Comparison of ENCODE assay signal across 9 cellular contexts in the genomic region with DNA sequence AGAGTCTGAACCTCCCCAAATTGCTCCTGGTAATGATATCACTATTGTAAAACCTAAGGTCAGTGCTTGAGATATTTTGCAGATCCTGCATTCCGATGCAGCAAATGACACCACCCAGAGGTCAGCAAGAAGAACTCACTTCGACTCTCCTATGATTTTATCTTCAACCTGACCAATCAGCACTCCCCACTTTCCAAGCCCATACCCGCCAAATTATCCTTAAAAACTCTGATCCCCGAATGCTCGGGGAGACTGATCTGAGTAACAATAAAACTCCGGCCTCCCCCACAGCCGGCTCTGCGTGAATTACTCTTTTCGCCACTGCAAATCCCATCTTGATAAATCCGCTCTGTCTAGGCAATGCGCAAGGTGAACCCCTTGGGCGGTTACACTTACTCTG. TPM values are rescaled to one million over a fixed set of nuclear protein-coding genes. Genes with fewer than 3 reads are reported as not detected.
A peak's percentile ranks its signal among the peaks of the same experiment; 100 is the strongest.
DNase-seq lines count a peak whose midpoint lies in the region; ATAC-seq and TF ChIP-seq lines count a peak whose summit lies in the region.
"Had no signal": no experiment of that assay in that cellular context is flagged by ENCODE, and none has a peak within 500 bp of the region (broad histone marks: within the 10 kb centered on the region; RNA-seq: fewer than 3 reads in every experiment).

No MANE protein-coding gene starts in this region.

- H3K27ac Mint-ChIP-seq in stimulated activated naive CD8-positive, alpha-beta T cell treated with anti-CD3 and anti-CD28 coated beads, Interleukin-15, amount 100 ng/mL, for 72 hours, result no peak overlapping the region
- H3K27ac Mint-ChIP-seq: dendritic cell treated with granulocyte-macrophage colony-stimulating factor and Interleukin-4, amounts not matched to agents 40 ng/mL and 50 ng/mL, for 4 days had no signal

- no peaks in the 10 kb centered on the region for H3K27me3 ChIP-seq in SK-N-SH (ENCODE audit: insufficient read depth)

- peaks cover 55% of the 10 kb centered on the region for H3K79me2 ChIP-seq in SK-N-SH (ENCODE audit: insufficient read depth)

- no peak overlapping the region for H3K4me3 Mint-ChIP-seq in stimulated activated naive CD8-positive, alpha-beta T cell treated with anti-CD3 and anti-CD28 coated beads, Interleukin-15, amount 100 ng/mL, for 72 hours
- H3K4me3 Mint-ChIP-seq: dendritic cell treated with granulocyte-macrophage colony-stimulating factor and Interleukin-4, amounts not matched to agents 40 ng/mL and 50 ng/mL, for 4 days had no signal

- H3K4me1 ChIP-seq in SK-N-SH (ENCODE audit: control insufficient read depth in 1 of 2, insufficient read depth in 2 of 2, low read depth in 1 of 2, low read length in 1 of 2), result peaks cover 13 to 21% of the 10 kb centered on the region in 2 experiments; a peak in 3 of 4 replicates

- H3K4me3 ChIP-seq in SK-N-SH (ENCODE audit: low read depth in 2 of 2, low read length in 1 of 2) (peak overlapping the region; percentile 87 to 91), skin epidermis (peak overlapping the region; percentile 59 to 97 (median 84))

- peak overlapping the region; percentile 92 for H2AFZ ChIP-seq in SK-N-SH (ENCODE audit: low read depth)

- H3K27me3 Mint-ChIP-seq in stimulated activated naive CD8-positive, alpha-beta T cell treated with anti-CD3 and anti-CD28 coated beads, Interleukin-15, amount 100 ng/mL, for 72 hours, result no peaks in the 10 kb centered on the region
- H3K27me3 Mint-ChIP-seq: dendritic cell treated with granulocyte-macrophage colony-stimulating factor and Interleukin-4, amounts not matched to agents 40 ng/mL and 50 ng/mL, for 4 days had no signal

- H3K4me2 ChIP-seq in SK-N-SH, result peak overlapping the region; percentile 96

- TF ChIP-seq POLR2A in GM18505 (IDR thresholded peaks at IDR 0.05; ENCODE audit: borderline replicate concordance, extremely low read depth, insufficient read depth, insufficient read length), result no peak

- H3K9ac ChIP-seq in SK-N-SH, result peak overlapping the region; percentile 74; the same call in 1 of the 2 replicates

- no peaks in the 10 kb centered on the region for H3K9me3 ChIP-seq in SK-N-SH

- peak; percentile 52 for TF ChIP-seq CTCF in SK-N-SH (IDR thresholded peaks at IDR 0.05)

- H3K36me3 ChIP-seq in SK-N-SH (replicated peaks in 1 of 2; ENCODE audit: control insufficient read depth in 1 of 2, insufficient read depth in 2 of 2, low read length in 1 of 2), result peaks cover 0 to 9% of the 10 kb centered on the region in 2 experiments

- DNase-seq in stimulated activated naive CD8-positive, alpha-beta T cell treated with anti-CD3 and anti-CD28 coated beads, Interleukin-15, amount 100 ng/mL, for 72 hours, result peak; percentile 20 to 22
- no peak for DNase-seq in stimulated activated naive CD8-positive, alpha-beta T cell treated with anti-CD3 and anti-CD28 coated beads, Interleukin-15, Interleukin-2, amounts not matched to agents 100 U/mL and 50 U/mL, for 24 hours
- DNase-seq in SK-N-SH, result no peak
- DNase-seq in germinal center (ENCODE audit: low spot score), result peak; percentile 19

- peaks cover 28% of the 10 kb centered on the region for H3K4me1 Mint-ChIP-seq in stimulated activated naive CD8-positive, alpha-beta T cell treated with anti-CD3 and anti-CD28 coated beads, Interleukin-15, amount 100 ng/mL, for 72 hours

- no peaks in the 10 kb centered on the region for H3K9me2 ChIP-seq in SK-N-SH

- H3K27ac ChIP-seq in SK-N-SH (ENCODE audit: low read depth in 2 of 2, low read length in 1 of 2) (no peak overlapping the region), skin epidermis (peak overlapping the region in 12 of 21 experiments; percentile 84 to 95 (median 92))

- CTCF ChIA-PET in SK-N-SH (lab: Yijun Ruan, JAX), result interaction anchor here (1.0 to 11.1 kb wide), 3 partner anchors 13 to 130 kb away, joined by 3 to 126 read pairs (median 4); partner anchors contain the start of gene LTBP2

- TF ChIP-seq EP300 in SK-N-SH (IDR thresholded peaks at IDR 0.05; ENCODE audit: borderline replicate concordance in 1 of 2, low read depth in 1 of 2, low read length in 1 of 2), result no peak

- 22% methylated on average over 12 of the region's 12 CpGs for WGBS in SK-N-SH (ENCODE audit: low lambda C conversion rate)

- no peaks in the 10 kb centered on the region for H3K9me3 Mint-ChIP-seq in stimulated activated naive CD8-positive, alpha-beta T cell treated with anti-CD3 and anti-CD28 coated beads, Interleukin-15, amount 100 ng/mL, for 72 hours
- H3K9me3 Mint-ChIP-seq: dendritic cell treated with granulocyte-macrophage colony-stimulating factor and Interleukin-4, amounts not matched to agents 40 ng/mL and 50 ng/mL, for 4 days had no signal

- no peaks in the 10 kb centered on the region for H4K20me1 ChIP-seq in SK-N-SH (ENCODE audit: insufficient read depth)

- peaks cover 47% of the 10 kb centered on the region for H3F3A ChIP-seq in SK-N-SH (replicated peaks; ENCODE audit: insufficient read depth)

- ATAC-seq in stimulated activated naive CD8-positive, alpha-beta T cell treated with anti-CD3 and anti-CD28 coated beads, Interleukin-15, amount 100 ng/mL, for 72 hours, result no peak
- no peak for ATAC-seq in stimulated activated naive CD8-positive, alpha-beta T cell treated with anti-CD3 and anti-CD28 coated beads, Interleukin-15, Interleukin-2, amounts not matched to agents 100 U/mL and 50 U/mL, for 24 hours
- ATAC-seq in GM19023 (IDR thresholded peaks at IDR 0.05; ENCODE audit: unreplicated experiment) (no peak), HG03439 (IDR thresholded peaks at IDR 0.05; ENCODE audit: unreplicated experiment) (no peak), GM18505 (IDR thresholded peaks at IDR 0.05; ENCODE audit: unreplicated experiment) (no peak)

- peak; percentile 45 for TF ChIP-seq RAD21 in SK-N-SH (IDR thresholded peaks at IDR 0.05; ENCODE audit: low read length)

- POLR2A ChIA-PET in SK-N-SH (lab: Yijun Ruan, JAX), result no interaction called here

TF ChIP-seq in SK-N-SH, 30 proteins besides CTCF, POLR2A, EP300 and RAD21:
- 0 out of 2 replicates have a peak, but pooled peaks have one; percentile 15 for TF ChIP-seq SIN3A (IDR thresholded peaks at IDR 0.05; ENCODE audit: borderline replicate concordance, low read depth, low read length)
- no peak for TF ChIP-seq NRF1 (IDR thresholded peaks at IDR 0.05; ENCODE audit: low read depth, low read length)
- TF ChIP-seq SMC3 (IDR thresholded peaks at IDR 0.05; ENCODE audit: low read depth, low read length), result 0 out of 2 replicates have a peak, but pooled peaks have one; percentile 9

RNA-seq across cellular contexts. Expression of gene NPC2, which starts 1.2 kb away (rescaled TPM):
- 340 and 522 TPM in 2 replicates for polyA plus RNA-seq in SK-N-SH (2012; rRNA removed)
- 249 and 380 TPM in 2 replicates for polyA plus RNA-seq in SK-N-SH (2012; cell fraction: cytosol; rRNA removed)
- polyA plus RNA-seq in SK-N-SH (2012; cell fraction: nucleus; rRNA removed), result 160 and 242 TPM in 2 replicates

RNA-seq across cellular contexts. Expression of gene ISCA2, which starts 1.6 kb away (rescaled TPM):
- 37.3 and 51.9 TPM in 2 replicates for polyA plus RNA-seq in SK-N-SH (2012; rRNA removed)
- polyA plus RNA-seq in SK-N-SH (2012; cell fraction: cytosol; rRNA removed), result 57.2 and 70.6 TPM in 2 replicates
- polyA plus RNA-seq in SK-N-SH (2012; cell fraction: nucleus; rRNA removed), result 17.1 and 20.7 TPM in 2 replicates

Comparison
In these comparisons a context has a peak if more than half of its experiments do, and no peak if none do; other contexts are left out.
1. DNase-seq: peak in stimulated activated naive CD8-positive, alpha-beta T cell treated with anti-CD3 and anti-CD28 coated beads, Interleukin-15, amount 100 ng/mL, for 72 hours (2 of 2) and germinal center (single experiment); none in stimulated activated naive CD8-positive, alpha-beta T cell treated with anti-CD3 and anti-CD28 coated beads, Interleukin-15, Interleukin-2, amounts not matched to agents 100 U/mL and 50 U/mL, for 24 hours (single experiment) and SK-N-SH (single experiment).
2. H3K27ac ChIP-seq: peak in skin epidermis (12 of 21); none in SK-N-SH (0 of 2).